Comparison of ENCODE assay signal across 8 cellular contexts in genomic region chr11:65279713-65280459, GRCh38. TPM values are rescaled to one million over a fixed set of nuclear protein-coding genes. Genes with fewer than 3 reads are reported as not detected.
DNase-seq lines count a peak whose midpoint lies in the region; ATAC-seq, FAIRE-seq and TF ChIP-seq lines count a peak whose summit lies in the region.

No MANE protein-coding gene starts in this region.

- H3K27me3 ChIP-seq in AG04450 (ENCODE audit: control insufficient read depth, insufficient read depth, low read length), result no peaks in the 10 kb centered on the region

- no peak for ATAC-seq in GM18861 (IDR thresholded peaks at IDR 0.05; ENCODE audit: unreplicated experiment)

- CTCF ChIA-PET in AG04450 (lab: Charles Lee), result interaction anchor here (0.8 to 11.5 kb wide), 3 partner anchors 14 to 49 kb away, joined by 4 to 506 read pairs (median 271); partner anchors contain the start of genes CDC42EP2 and DPF2

- H3K27ac ChIP-seq in AG04450 (ENCODE audit: low read depth, low read length), result peak overlapping the region; percentile 84

- no peak overlapping the region for H3K4me3 ChIP-seq in AG04450 (ENCODE audit: low read depth, low read length)

- no peaks in the 10 kb centered on the region for H3K9me3 ChIP-seq in AG04450 (ENCODE audit: control insufficient read depth, insufficient read depth, low read length)

- no peak for TF ChIP-seq CTCF in AG04450 (IDR thresholded peaks at IDR 0.05; ENCODE audit: low read depth, low read length)

- POLR2A ChIA-PET in AG04450 (lab: Yijun Ruan, JAX), result interaction anchor here (1.0 to 1.8 kb wide), 4 partner anchors 11 to 54 kb away, joined by 3 to 11 read pairs (median 4); partner anchors contain the start of genes CDC42EP2 and DPF2

- FAIRE-seq in urothelium cell line (lab: Jason Lieb, UNC), result no peak

- DNase-seq in AG04450 (ENCODE audit: low read depth, low spot score) (peak; percentile 86), NCI-H69 (lab: John Stamatoyannopoulos, UW) (peak; percentile 58), astrocyte of the hippocampus (ENCODE audit: low read depth, low spot score) (peak; percentile 93), myocyte (ENCODE audit: low read depth) (peak; percentile 80), urothelium cell line (ENCODE audit: low spot score) (peak; percentile 79), SHP77 (lab: John Stamatoyannopoulos, UW) (no peak), UCSD-AML1 (lab: John Stamatoyannopoulos, UW; ENCODE audit: unreplicated experiment) (no peak)

RNA-seq across cellular contexts. Expression of gene POLA2, which starts 18.1 kb away (rescaled TPM):
- polyA plus RNA-seq in AG04450 (2011; rRNA removed), result 10.4 and 14.1 TPM in 2 replicates
- polyA minus RNA-seq in AG04450 (2011; rRNA and poly(A)+ RNA removed), result 8.3 and 13.0 TPM in 2 replicates
- total RNA-seq in myocyte, result 3.2 and 4.5 TPM in 2 replicates
- polyA plus RNA-seq in myocyte (2012), result 9.6 TPM

RNA-seq across cellular contexts. Expression of gene CDC42EP2, which starts 34.8 kb away (rescaled TPM):
- 14.3 and 21.1 TPM in 2 replicates for polyA plus RNA-seq in AG04450 (2011; rRNA removed)
- polyA minus RNA-seq in AG04450 (2011; rRNA and poly(A)+ RNA removed), result 26.3 and 36.9 TPM in 2 replicates
- 45.1 and 47.2 TPM in 2 replicates for total RNA-seq in myocyte
- 30.8 TPM for polyA plus RNA-seq in myocyte (2012)

RNA-seq across cellular contexts. Expression of gene DPF2, which starts 53.8 kb away (rescaled TPM):
- polyA plus RNA-seq in AG04450 (2011; rRNA removed), result 43.7 and 52.0 TPM in 2 replicates
- 49.2 and 58.5 TPM in 2 replicates for polyA minus RNA-seq in AG04450 (2011; rRNA and poly(A)+ RNA removed)
- 35.0 and 37.1 TPM in 2 replicates for total RNA-seq in myocyte
- 42.0 TPM for polyA plus RNA-seq in myocyte (2012)

Comparison
In these comparisons a context has a peak if more than half of its experiments do, and no peak if none do; other contexts are left out.
1. DNase-seq: peak in AG04450 (single experiment), NCI-H69 (single experiment), astrocyte of the hippocampus (single experiment), myocyte (single experiment) and urothelium cell line (single experiment); none in SHP77 (0 of 2) and UCSD-AML1 (single experiment).